In genomic region chr19:49594157-49595005, GRCh38 we compare ENCODE assay signal across 9 cellular contexts. TPM values are rescaled to one million over a fixed set of nuclear protein-coding genes. Genes with fewer than 3 reads are reported as not detected.
A peak's percentile ranks its signal among the peaks of the same experiment; 100 is the strongest.
DNase-seq lines count a peak whose midpoint lies in the region; ATAC-seq and TF ChIP-seq lines count a peak whose summit lies in the region.
"Had no signal": no experiment of that assay in that cellular context is flagged by ENCODE, and none has a peak within 500 bp of the region (broad histone marks: within the 10 kb centered on the region; RNA-seq: fewer than 3 reads in every experiment).

No MANE protein-coding gene starts in this region.

- H3K9me3 Mint-ChIP-seq in brain: no peaks in the 10 kb centered on the region
- no peaks in the 10 kb centered on the region for H3K9me3 Mint-ChIP-seq in natural killer cell treated with Interleukin-12 subunit alpha and Interleukin-12 subunit beta and Interleukin-15 and Interleukin-18, amount 100 ng/mL, for 72 hours

- H3K4me1 ChIP-seq in A673 (ENCODE audit: insufficient read depth, low read length, poor library complexity, severe bottlenecking): peaks cover 7% of the 10 kb centered on the region
- peaks cover 10% of the 10 kb centered on the region; the same call in 1 of the 2 replicates for H3K4me1 ChIP-seq in HUES6 (ENCODE audit: control insufficient read depth, insufficient read depth, low read length)

- peaks cover 55% of the 10 kb centered on the region for H3K36me3 ChIP-seq in A673 (ENCODE audit: insufficient read depth, low read length, poor library complexity, severe bottlenecking)
- peaks cover 50% of the 10 kb centered on the region for H3K36me3 ChIP-seq in HUES6 (ENCODE audit: control insufficient read depth, insufficient read depth, low read length)

- peaks cover 19% of the 10 kb centered on the region for H3K36me3 Mint-ChIP-seq in brain
- H3K36me3 Mint-ChIP-seq in natural killer cell treated with Interleukin-12 subunit alpha and Interleukin-12 subunit beta and Interleukin-15 and Interleukin-18, amount 100 ng/mL, for 72 hours: peaks cover 10% of the 10 kb centered on the region

- ATAC-seq in natural killer cell treated with Interleukin-12 subunit alpha and Interleukin-12 subunit beta and Interleukin-15 and Interleukin-18, amount 100 ng/mL, for 72 hours: no peak
- ATAC-seq in HG03135 (IDR thresholded peaks at IDR 0.05; ENCODE audit: unreplicated experiment) (no peak), GM21825 (IDR thresholded peaks at IDR 0.05; ENCODE audit: unreplicated experiment) (no peak), GM21528 (IDR thresholded peaks at IDR 0.05; ENCODE audit: low FRiP score, unreplicated experiment) (no peak)

- intact Hi-C loops in A673 (cut with micrococcal nuclease; ENCODE audit: unreplicated experiment): loop anchor here (5.0 kb wide), 2 partner anchors 83 to 218 kb away; partner anchors contain the start of genes FUZ and PRMT1

- peak overlapping the region; percentile 91 to 98 (median 93) for H3K27ac Mint-ChIP-seq in brain
- peak overlapping the region; percentile 86 to 88 for H3K27ac Mint-ChIP-seq in natural killer cell treated with Interleukin-12 subunit alpha and Interleukin-12 subunit beta and Interleukin-15 and Interleukin-18, amount 100 ng/mL, for 72 hours

- H3K27ac ChIP-seq in A673 (ENCODE audit: low read depth, low read length, poor library complexity, severe bottlenecking) (no peak overlapping the region), HUES6 (ENCODE audit: low read depth, low read length) (no peak overlapping the region)

- CTCF ChIA-PET in A673 (lab: Charles Lee): no interaction called here

- POLR2A ChIA-PET in A673 (lab: Charles Lee; ENCODE audit: low non-redundant PET): no interaction called here

- peak overlapping the region; percentile 90 to 97 (median 95) for H3K4me3 Mint-ChIP-seq in brain
- peak overlapping the region; percentile 94 for H3K4me3 Mint-ChIP-seq in natural killer cell treated with Interleukin-12 subunit alpha and Interleukin-12 subunit beta and Interleukin-15 and Interleukin-18, amount 100 ng/mL, for 72 hours

- H3K4me3 ChIP-seq in A673 (ENCODE audit: low read depth, low read length, poor library complexity, severe bottlenecking) (peak overlapping the region; percentile 80), HUES6 (ENCODE audit: low read depth, low read length) (peak overlapping the region; percentile 27; the same call in 1 of the 2 replicates)

- TF ChIP-seq CTCF in A673 (conservative IDR thresholded peaks at IDR 0.05; ENCODE audit: low read depth, low read length) (no peak), brain (conservative IDR thresholded peaks at IDR 0.05) (no peak)

- H3K27me3 ChIP-seq in A673 (replicated peaks; ENCODE audit: insufficient read depth, low read depth, low read length, poor library complexity) (no peaks in the 10 kb centered on the region), HUES6 (ENCODE audit: control insufficient read depth, insufficient read depth, low read length) (no peaks in the 10 kb centered on the region)

- H3K9me3 ChIP-seq in A673 (ENCODE audit: low read depth, low read length, poor library complexity, severe bottlenecking) (no peaks in the 10 kb centered on the region), HUES6 (ENCODE audit: control insufficient read depth, insufficient read depth, low read depth, low read length) (no peaks in the 10 kb centered on the region)

- DNase-seq in A673 (ENCODE audit: low spot score) (no peak), dedifferentiated amniotic fluid mesenchymal stem cell (ENCODE audit: extremely low spot score) (no peak)
- DNase-seq in natural killer cell treated with Interleukin-12 subunit alpha and Interleukin-12 subunit beta and Interleukin-15 and Interleukin-18, amount 100 ng/mL, for 72 hours (ENCODE audit: low spot score): no peak

- no peak overlapping the region for H3K9ac ChIP-seq in HUES6 (ENCODE audit: low read length)

- H3K27me3 Mint-ChIP-seq in brain: peaks cover 5% of the 10 kb centered on the region
- H3K27me3 Mint-ChIP-seq in natural killer cell treated with Interleukin-12 subunit alpha and Interleukin-12 subunit beta and Interleukin-15 and Interleukin-18, amount 100 ng/mL, for 72 hours: no peaks in the 10 kb centered on the region

- peaks cover 34% of the 10 kb centered on the region for H3K4me1 Mint-ChIP-seq in brain
- H3K4me1 Mint-ChIP-seq in natural killer cell treated with Interleukin-12 subunit alpha and Interleukin-12 subunit beta and Interleukin-15 and Interleukin-18, amount 100 ng/mL, for 72 hours (ENCODE audit: low read depth in 2 of 2): peaks cover 23 to 32% of the 10 kb centered on the region in 2 donors

- no TSS peak for BruUV-seq in A673 (replicated peaks; lab: Mats Ljungman, UMichigan)

RNA-seq across cellular contexts. Expression of gene PRR12, which starts 3.4 kb away (rescaled TPM):
- total RNA-seq in A673 (2021): 51.4 and 54.0 TPM in 2 replicates
- polyA plus RNA-seq in brain (ENCODE audit: insufficient read depth, low read depth, low replicate concordance): 28.1 TPM
- 10 to 100 TPM; 29.7 to 45.7 TPM for total RNA-seq in natural killer cell treated with Interleukin-12 subunit alpha and Interleukin-12 subunit beta and Interleukin-15 and Interleukin-18, amount 100 ng/mL, for 72 hours

RNA-seq across cellular contexts. Expression of gene PRRG2, which starts 13.3 kb away (rescaled TPM):
- total RNA-seq in A673 (2021): 1.5 and 1.9 TPM in 2 replicates
- polyA plus RNA-seq in brain (ENCODE audit: insufficient read depth, low read depth, low replicate concordance): 0.95 TPM
- 1 to 10 TPM in 1 of 2 donors, under 1 TPM in 1; 0.81 to 1.5 TPM for total RNA-seq in natural killer cell treated with Interleukin-12 subunit alpha and Interleukin-12 subunit beta and Interleukin-15 and Interleukin-18, amount 100 ng/mL, for 72 hours
- total RNA-seq: skeletal muscle tissue had no signal

RNA-seq across cellular contexts. Expression of gene NOSIP, which starts 14.0 kb away (rescaled TPM):
- 169 and 178 TPM in 2 replicates for total RNA-seq in A673 (2021)
- 131 TPM for polyA plus RNA-seq in brain (ENCODE audit: insufficient read depth, low read depth, low replicate concordance)
- 10 to 100 TPM; 70.6 to 75.2 TPM for total RNA-seq in natural killer cell treated with Interleukin-12 subunit alpha and Interleukin-12 subunit beta and Interleukin-15 and Interleukin-18, amount 100 ng/mL, for 72 hours

RNA-seq across cellular contexts. Expression of gene RRAS, which starts 45.6 kb away (rescaled TPM):
- total RNA-seq in A673 (2021): 27.6 and 32.4 TPM in 2 replicates
- polyA plus RNA-seq in brain (ENCODE audit: insufficient read depth, low read depth, low replicate concordance): 18.8 TPM
- 10 to 100 TPM in 1 of 2 donors, 1 to 10 TPM in 1; 4.1 to 10.4 TPM for total RNA-seq in natural killer cell treated with Interleukin-12 subunit alpha and Interleukin-12 subunit beta and Interleukin-15 and Interleukin-18, amount 100 ng/mL, for 72 hours

RNA-seq across cellular contexts. Expression of gene SCAF1, which starts 47.6 kb away (rescaled TPM):
- 92.7 and 98.2 TPM in 2 replicates for total RNA-seq in A673 (2021)
- polyA plus RNA-seq in brain (ENCODE audit: insufficient read depth, low read depth, low replicate concordance): 67.3 TPM
- total RNA-seq in natural killer cell treated with Interleukin-12 subunit alpha and Interleukin-12 subunit beta and Interleukin-15 and Interleukin-18, amount 100 ng/mL, for 72 hours: 100 to 1,000 TPM in 1 of 2 donors, 10 to 100 TPM in 1; 75.8 to 106 TPM
